1 cellular context compared by ENCODE assay signal in the genomic region with DNA sequence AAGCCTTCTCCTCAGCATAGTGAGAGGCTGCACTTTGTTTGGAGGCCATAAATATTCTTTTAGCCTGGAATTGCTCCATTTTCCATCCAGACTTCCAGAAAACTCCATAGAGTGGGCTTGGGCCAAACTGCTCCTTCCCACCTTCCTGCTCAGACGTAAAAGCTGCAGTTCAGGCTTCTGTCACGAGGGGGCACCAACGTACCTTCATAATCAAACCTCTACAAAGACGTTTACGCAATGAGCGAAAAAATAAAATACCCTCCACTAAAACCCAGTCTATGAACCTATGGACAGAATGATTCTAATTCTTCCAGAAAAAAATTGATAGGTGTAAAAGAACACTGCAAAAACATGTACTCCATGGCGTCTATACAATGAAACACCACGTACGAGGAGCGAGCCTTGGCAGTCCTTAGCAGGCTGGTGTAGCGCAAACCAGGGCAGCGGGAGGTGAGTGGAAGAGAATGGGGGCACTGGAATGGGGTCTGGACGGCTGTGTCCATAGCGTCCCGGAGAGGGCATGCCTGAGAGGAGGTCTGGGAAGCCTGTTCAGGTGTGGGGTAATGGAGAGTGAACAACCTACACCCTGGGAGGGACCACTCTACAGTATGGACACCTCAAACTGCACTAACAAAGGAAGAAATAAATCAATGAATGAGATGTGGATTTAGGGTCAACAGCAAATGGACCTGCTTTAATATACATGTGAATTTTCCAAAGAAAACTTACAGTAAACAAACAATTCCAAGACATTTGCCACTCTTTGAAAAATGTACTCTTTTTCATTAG.
TF ChIP-seq lines count a peak whose summit lies in the region.

No MANE protein-coding gene starts in this region.

TF ChIP-seq in K562, 482 proteins besides CTCF, POLR2A, EP300 and RAD21:
- peak; percentile 68 for TF ChIP-seq CEBPG (CRISPR knock-in tag; IDR thresholded peaks at IDR 0.05)
- peak; percentile 67 to 87 for TF ChIP-seq CEBPG (tag; conservative IDR thresholded peaks at IDR 0.05 in 1 of 2, IDR thresholded peaks at IDR 0.05 in 1 of 2)
- peak; percentile 92 for TF ChIP-seq CEBPB (tag; IDR thresholded peaks at IDR 0.05)
- peak; percentile 64 for TF ChIP-seq SMC3 (conservative IDR thresholded peaks at IDR 0.05; ENCODE audit: insufficient read depth, low read depth, low read length)
- no peak for TF ChIP-seq NFE2 (IDR thresholded peaks at IDR 0.05; ENCODE audit: low read depth)
- no peak for TF ChIP-seq ARNT (IDR thresholded peaks at IDR 0.05)
